Comparison of ENCODE assay signal across 1 cellular context in genomic region chr17:17167356-17167755, GRCh38.
TF ChIP-seq lines count a peak whose summit lies in the region.

No MANE protein-coding gene starts in this region.

TF ChIP-seq in GM23338, 12 proteins besides CTCF, POLR2A, EP300 and RAD21:
- TF ChIP-seq ETS1 (IDR thresholded peaks at IDR 0.05) (no peak), POLR2AphosphoS5 (IDR thresholded peaks at IDR 0.05; ENCODE audit: low read depth) (no peak), ZNF114 (CRISPR knock-in tag; IDR thresholded peaks at IDR 0.05) (no peak), ZNF462 (CRISPR knock-in tag; IDR thresholded peaks at IDR 0.05) (no peak), NANOG (IDR thresholded peaks at IDR 0.05; ENCODE audit: borderline replicate concordance) (no peak)
